ENCODE assay signal across 1 cellular context in genomic region chr15:36897834-36898233, GRCh38.
TF ChIP-seq lines count a peak whose summit lies in the region.

No MANE protein-coding gene starts in this region.

TF ChIP-seq in GM23338, 12 proteins besides CTCF, POLR2A, EP300 and RAD21 (continued from another document):
- TF ChIP-seq EZH2phosphoT487 (IDR thresholded peaks at IDR 0.05; ENCODE audit: unreplicated experiment), result no peak
